1 cellular context compared by ENCODE assay signal in genomic region chr16:2149630-2150417, GRCh38.
TF ChIP-seq lines count a peak whose summit lies in the region.

No MANE protein-coding gene starts in this region.

TF ChIP-seq in IMR-90, 13 proteins besides CTCF, POLR2A, EP300 and RAD21 (continued from another document):
- TF ChIP-seq RFX5 (IDR thresholded peaks at IDR 0.05; ENCODE audit: low read depth, low read length) (no peak), MAZ (IDR thresholded peaks at IDR 0.05; ENCODE audit: borderline replicate concordance, low read depth, low read length) (no peak), RCOR1 (IDR thresholded peaks at IDR 0.05; ENCODE audit: insufficient replicate concordance, low read length) (no peak), USF2 (IDR thresholded peaks at IDR 0.05; ENCODE audit: low read depth, low read length) (no peak), FOS (IDR thresholded peaks at IDR 0.05; ENCODE audit: low read depth, low read length) (no peak), MXI1 (IDR thresholded peaks at IDR 0.05; ENCODE audit: borderline replicate concordance, low read depth, low read length) (no peak), SMC3 (IDR thresholded peaks at IDR 0.05; ENCODE audit: low read depth, low read length) (no peak)
TF ChIP-seq in IMR-90: peak in this region for 0.
